Comparison of ENCODE assay signal across 8 cellular contexts in the genomic region with DNA sequence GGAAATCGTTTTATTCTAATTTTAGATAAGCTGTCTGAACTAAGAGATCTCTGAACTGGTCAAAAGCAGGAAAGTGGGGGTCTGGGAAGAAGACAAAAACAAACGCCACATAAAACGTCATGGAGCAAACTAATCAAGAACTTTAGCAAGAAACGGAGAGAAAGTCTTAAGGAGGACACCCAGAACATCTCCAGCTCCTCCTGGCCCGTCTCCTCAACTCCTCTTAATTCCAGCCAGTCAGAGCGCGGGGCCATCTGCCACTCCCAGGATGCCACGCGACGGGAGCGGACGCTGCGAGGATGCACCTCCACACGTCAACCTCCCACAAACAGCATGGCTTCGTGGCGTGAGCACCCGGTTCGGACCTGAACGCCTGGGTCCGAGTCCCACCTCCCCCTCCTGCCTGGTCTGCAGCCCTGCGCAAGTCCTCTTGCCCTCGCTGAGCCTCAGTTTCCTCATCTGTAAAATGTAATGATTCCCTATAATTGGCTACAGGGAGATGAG. TPM values are rescaled to one million over a fixed set of nuclear protein-coding genes. Genes with fewer than 3 reads are reported as not detected.
DNase-seq lines count a peak whose midpoint lies in the region; ATAC-seq and TF ChIP-seq lines count a peak whose summit lies in the region.

No MANE protein-coding gene starts in this region.

- peak overlapping the region; percentile 78 to 91 (median 88) for H3K27ac ChIP-seq in body of pancreas
- peak overlapping the region; percentile 94 to 100 (median 96) for H3K27ac ChIP-seq in gastrocnemius medialis

- no peaks in the 10 kb centered on the region for H3K36me3 ChIP-seq in body of pancreas (replicated peaks in 1 of 2; ENCODE audit: insufficient read depth in 1 of 2, low read depth in 2 of 2)
- H3K36me3 ChIP-seq in gastrocnemius medialis, result no peaks in the 10 kb centered on the region

- peak; percentile 80 for DNase-seq in Daoy (ENCODE audit: low read depth)
- DNase-seq in NCI-H2107 treated with DMSO at 0.1 percent for 48 hours (lab: John Stamatoyannopoulos, UW; ENCODE audit: unreplicated experiment), result peak; percentile 9
- DNase-seq in UCSD-AML1 (lab: John Stamatoyannopoulos, UW; ENCODE audit: unreplicated experiment), result peak; percentile 78
- peak; percentile 53 to 74 (median 70) for DNase-seq in body of pancreas
- DNase-seq in gastrocnemius medialis, result peak; percentile 83 to 88

- H3K27me3 ChIP-seq in body of pancreas (no peaks in the 10 kb centered on the region), gastrocnemius medialis (no peaks in the 10 kb centered on the region)

- no peak for TF ChIP-seq CTCF in body of pancreas (IDR thresholded peaks at IDR 0.05)
- no peak for TF ChIP-seq CTCF in gastrocnemius medialis (IDR thresholded peaks at IDR 0.05 in 4 of 5, conservative IDR thresholded peaks at IDR 0.05 in 1 of 5)

- intact Hi-C loops in body of pancreas (cut with DNase I), result loop anchor here (5.0 kb wide), 1 partner anchor 50 kb away; a partner anchor contains a TSS
- intact Hi-C loops in gastrocnemius medialis (cut with DNase I; ENCODE audit: low total_unique reads), result loop anchor here (2.0 to 5.0 kb wide), 5 partner anchors 45 to 1935 kb away; a partner anchor contains a TSS

- TF ChIP-seq POLR2A in body of pancreas (IDR thresholded peaks at IDR 0.05) (no peak), gastrocnemius medialis (IDR thresholded peaks at IDR 0.05) (no peak)

- H3K4me1 ChIP-seq in body of pancreas (peaks cover 40% of the 10 kb centered on the region), gastrocnemius medialis (peaks cover 46% of the 10 kb centered on the region in 2 donors)

- H3K4me3 ChIP-seq in body of pancreas (peak overlapping the region; percentile 16 to 70), iPS-11a (ENCODE audit: low read depth, low read length) (peak overlapping the region; percentile 83), gastrocnemius medialis (peak overlapping the region; percentile 75 to 100 (median 88))

- no peaks in the 10 kb centered on the region for H3K9me3 ChIP-seq in body of pancreas
- no peaks in the 10 kb centered on the region for H3K9me3 ChIP-seq in gastrocnemius medialis

- 0% methylated on average over 21 to 22 of the region's 22 CpGs for WGBS in body of pancreas, 2 donors

- in situ Hi-C loops in gastrocnemius medialis (cut with MboI; ENCODE audit: low sequenced_read_pairs in 4 of 4), result no loop called here

- ATAC-seq in HG02571 (IDR thresholded peaks at IDR 0.05; ENCODE audit: unreplicated experiment), result peak; percentile 23
- ATAC-seq in body of pancreas, result no peak
- peak; percentile 59 to 69 for ATAC-seq in gastrocnemius medialis
- ATAC-seq in HG03457 (IDR thresholded peaks at IDR 0.05; ENCODE audit: unreplicated experiment), result no peak

RNA-seq across cellular contexts. Expression of a gene that starts 0.6 kb away (rescaled TPM):
- 53.3 and 70.5 TPM in 2 replicates for total RNA-seq in Daoy (2014; rRNA removed; shearing (Covaris generic))
- total RNA-seq in body of pancreas, result 10 to 100 TPM; 44.6 to 60.0 TPM
- total RNA-seq in gastrocnemius medialis, result 10 to 100 TPM; 56.1 to 70.0 (median 65.0) TPM

RNA-seq across cellular contexts. Expression of a gene that starts 1.1 kb away (rescaled TPM):
- 8.2 and 8.3 TPM in 2 replicates for total RNA-seq in Daoy (2014; rRNA removed; shearing (Covaris generic))
- 10 to 100 TPM in 1 of 2 donors, 1 to 10 TPM in 1; 9.1 to 33.9 TPM for total RNA-seq in body of pancreas
- 10 to 100 TPM; 13.7 to 40.0 (median 23.3) TPM for total RNA-seq in gastrocnemius medialis

RNA-seq across cellular contexts. Expression of a gene that starts 51.6 kb away (rescaled TPM):
- 29.8 and 38.1 TPM in 2 replicates for total RNA-seq in Daoy (2014; rRNA removed; shearing (Covaris generic))
- total RNA-seq in body of pancreas (10 to 100 TPM; 17.5 to 18.2 TPM), gastrocnemius medialis (10 to 100 TPM; 25.0 to 34.5 (median 31.6) TPM)

RNA-seq across cellular contexts. Expression of a gene that starts 51.8 kb away (rescaled TPM):
- 37.7 and 49.1 TPM in 2 replicates for total RNA-seq in Daoy (2014; rRNA removed; shearing (Covaris generic))
- total RNA-seq in body of pancreas (10 to 100 TPM; 20.8 to 33.2 TPM), gastrocnemius medialis (10 to 100 TPM; 18.6 to 34.5 (median 26.8) TPM)

Comparison
In these comparisons a context has a peak if more than half of its experiments do, and no peak if none do; other contexts are left out.
1. DNase-seq: peak in every context shown above with its lines; median percentile 86 in gastrocnemius medialis; 80 in Daoy; 78 in UCSD-AML1; 70 in body of pancreas; 9 in NCI-H2107 treated with DMSO at 0.1 percent for 48 hours.
2. ATAC-seq: peak in HG02571 (single experiment) and gastrocnemius medialis (2 of 2); none in body of pancreas (single experiment) and HG03457 (single experiment).
3. Peak in every context shown above with its lines, with median percentiles within 50 percentile points of each other: H3K4me3 ChIP-seq.